ENCODE assay signal across 9 cellular contexts in the genomic region with DNA sequence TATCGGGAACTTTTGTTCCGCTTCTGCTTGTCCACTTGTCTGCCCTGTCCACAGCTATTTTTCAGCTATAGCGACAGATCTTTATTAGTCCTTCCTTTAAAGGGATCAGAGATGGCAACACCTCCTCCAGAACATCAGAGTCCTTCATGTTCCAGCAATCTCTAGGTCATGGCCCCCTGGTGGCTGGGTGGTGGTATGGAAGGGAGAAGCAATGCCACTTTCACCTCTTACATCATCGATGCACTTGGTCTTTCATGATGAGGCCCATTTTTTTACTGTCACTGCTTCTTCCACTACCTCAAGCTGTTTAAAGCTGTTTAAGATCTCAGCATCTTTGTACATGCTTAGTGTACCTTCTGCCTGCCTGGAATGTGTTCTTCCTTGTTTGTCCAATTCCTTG.
A peak's percentile ranks its signal among the peaks of the same experiment; 100 is the strongest.
DNase-seq lines count a peak whose midpoint lies in the region; ATAC-seq and TF ChIP-seq lines count a peak whose summit lies in the region.
"Had no signal": no experiment of that assay in that cellular context is flagged by ENCODE, and none has a peak within 500 bp of the region (broad histone marks: within the 10 kb centered on the region; RNA-seq: fewer than 3 reads in every experiment).

No MANE protein-coding gene starts in this region.

- peak; percentile 20 for DNase-seq in GM13977 (ENCODE audit: low spot score)
- peak; percentile 26 for DNase-seq in MV-4-11 (lab: John Stamatoyannopoulos, UW)
- peak; percentile 43 for DNase-seq in activated CD8-positive, alpha-beta memory T cell treated with anti-CD3 and anti-CD28 coated beads, Interleukin-2, amount 10 ng/mL, durations not matched to agents 7 days and 5 days
- DNase-seq in iPS DF 6.9 (ENCODE audit: low read depth, low spot score) = peak; percentile 2
- DNase-seq in stimulated activated naive B cell treated with anti-CD40 and anti-IgM and Interleukin-4, amounts not matched to agents 10 μg/mL and 1 μg/mL and 100 μg/mL, for 72 hours = peak; percentile 5
- DNase-seq in NCI-H2029 treated with DMSO at 0.1 percent for 48 hours (lab: John Stamatoyannopoulos, UW) = no peak
- DNase-seq in caudate nucleus (lab: John Stamatoyannopoulos, UW) = no peak

- H3K9me3 Mint-ChIP-seq in activated CD8-positive, alpha-beta memory T cell treated with anti-CD3 and anti-CD28 coated beads, Interleukin-2, amount 10 ng/mL, durations not matched to agents 7 days and 5 days (ENCODE audit: low read depth) = no peaks in the 10 kb centered on the region
- H3K9me3 Mint-ChIP-seq in stimulated activated naive B cell treated with anti-CD40 and anti-IgM and Interleukin-4, amounts not matched to agents 10 μg/mL and 1 μg/mL and 100 μg/mL, for 72 hours = no peaks in the 10 kb centered on the region

- no peaks in the 10 kb centered on the region for H3K4me1 ChIP-seq in iPS DF 6.9 (ENCODE audit: control insufficient read depth, insufficient read depth, low read length)

- peak; percentile 41 for TF ChIP-seq CTCF in GM13977 (IDR thresholded peaks at IDR 0.05; ENCODE audit: extremely low read depth, insufficient read depth, missing control alignments)

- no peak overlapping the region for H3K4me3 ChIP-seq in iPS DF 6.9 (ENCODE audit: low read length)
- H3K4me3 ChIP-seq: SK-N-MC had no signal

- H3K36me3 Mint-ChIP-seq in activated CD8-positive, alpha-beta memory T cell treated with anti-CD3 and anti-CD28 coated beads, Interleukin-2, amount 10 ng/mL, durations not matched to agents 7 days and 5 days = no peaks in the 10 kb centered on the region
- H3K36me3 Mint-ChIP-seq in stimulated activated naive B cell treated with anti-CD40 and anti-IgM and Interleukin-4, amounts not matched to agents 10 μg/mL and 1 μg/mL and 100 μg/mL, for 72 hours = no peaks in the 10 kb centered on the region

- CTCF ChIA-PET in activated CD8-positive, alpha-beta memory T cell treated with anti-CD3 and anti-CD28 coated beads, Interleukin-2, amount 10 ng/mL, durations not matched to agents 7 days and 5 days (lab: Charles Lee) = interaction anchor here (1.0 kb wide), 1 partner anchor 9 kb away, joined by 4 read pairs; no protein-coding TSS in a partner anchor

- no CpG with 5 or more reads among the region's 4 CpGs for WGBS in iPS DF 6.9 (ENCODE audit: insufficient coverage, insufficient read length)

- H3K4me3 Mint-ChIP-seq in activated CD8-positive, alpha-beta memory T cell treated with anti-CD3 and anti-CD28 coated beads, Interleukin-2, amount 10 ng/mL, durations not matched to agents 7 days and 5 days = no peak overlapping the region
- no peak overlapping the region for H3K4me3 Mint-ChIP-seq in stimulated activated naive B cell treated with anti-CD40 and anti-IgM and Interleukin-4, amounts not matched to agents 10 μg/mL and 1 μg/mL and 100 μg/mL, for 72 hours

- in situ Hi-C loops in GM13977 (cut with MboI; ENCODE audit: low pct_unique_long_range_greater_than_20kb, low sequenced_read_pairs, unreplicated experiment) = no loop called here

- H3K4me1 Mint-ChIP-seq in activated CD8-positive, alpha-beta memory T cell treated with anti-CD3 and anti-CD28 coated beads, Interleukin-2, amount 10 ng/mL, durations not matched to agents 7 days and 5 days = no peaks in the 10 kb centered on the region
- H3K4me1 Mint-ChIP-seq in stimulated activated naive B cell treated with anti-CD40 and anti-IgM and Interleukin-4, amounts not matched to agents 10 μg/mL and 1 μg/mL and 100 μg/mL, for 72 hours = no peaks in the 10 kb centered on the region

- H3K27ac ChIP-seq in iPS DF 6.9 (ENCODE audit: low read length) = no peak overlapping the region
- H3K27ac ChIP-seq in caudate nucleus (ENCODE audit: low read depth, low read length) = no peak overlapping the region
- H3K27ac ChIP-seq: SK-N-MC had no signal

- H3K27me3 Mint-ChIP-seq in activated CD8-positive, alpha-beta memory T cell treated with anti-CD3 and anti-CD28 coated beads, Interleukin-2, amount 10 ng/mL, durations not matched to agents 7 days and 5 days = peaks cover 4% of the 10 kb centered on the region
- peaks cover 16 to 17% of the 10 kb centered on the region in 2 donors for H3K27me3 Mint-ChIP-seq in stimulated activated naive B cell treated with anti-CD40 and anti-IgM and Interleukin-4, amounts not matched to agents 10 μg/mL and 1 μg/mL and 100 μg/mL, for 72 hours

- no peaks in the 10 kb centered on the region; the same call in 1 of the 2 replicates for H3K27me3 ChIP-seq in iPS DF 6.9 (ENCODE audit: control insufficient read depth, insufficient read depth, low read length)

- ATAC-seq in activated CD8-positive, alpha-beta memory T cell treated with anti-CD3 and anti-CD28 coated beads, Interleukin-2, amount 10 ng/mL, durations not matched to agents 7 days and 5 days = no peak
- peak; percentile 44 to 69 for ATAC-seq in stimulated activated naive B cell treated with anti-CD40 and anti-IgM and Interleukin-4, amounts not matched to agents 10 μg/mL and 1 μg/mL and 100 μg/mL, for 72 hours (replicated peaks)
- no peak for ATAC-seq in GM21381 (IDR thresholded peaks at IDR 0.05; ENCODE audit: unreplicated experiment)

- no peaks in the 10 kb centered on the region for H3K9me3 ChIP-seq in iPS DF 6.9 (ENCODE audit: control insufficient read depth, insufficient read depth, low read length)

- no peaks in the 10 kb centered on the region for H3K36me3 ChIP-seq in iPS DF 6.9 (ENCODE audit: control insufficient read depth, insufficient read depth, low read length)

- no peak overlapping the region for H3K27ac Mint-ChIP-seq in activated CD8-positive, alpha-beta memory T cell treated with anti-CD3 and anti-CD28 coated beads, Interleukin-2, amount 10 ng/mL, durations not matched to agents 7 days and 5 days
- no peak overlapping the region for H3K27ac Mint-ChIP-seq in stimulated activated naive B cell treated with anti-CD40 and anti-IgM and Interleukin-4, amounts not matched to agents 10 μg/mL and 1 μg/mL and 100 μg/mL, for 72 hours

Comparison
In these comparisons a context has a peak if more than half of its experiments do, and no peak if none do; other contexts are left out.
1. DNase-seq: peak in GM13977 (single experiment), MV-4-11 (single experiment), activated CD8-positive, alpha-beta memory T cell treated with anti-CD3 and anti-CD28 coated beads, Interleukin-2, amount 10 ng/mL, durations not matched to agents 7 days and 5 days (single experiment), iPS DF 6.9 (single experiment) and stimulated activated naive B cell treated with anti-CD40 and anti-IgM and Interleukin-4, amounts not matched to agents 10 μg/mL and 1 μg/mL and 100 μg/mL, for 72 hours (single experiment); none in NCI-H2029 treated with DMSO at 0.1 percent for 48 hours (single experiment) and caudate nucleus (0 of 61).
2. ATAC-seq: peak in stimulated activated naive B cell treated with anti-CD40 and anti-IgM and Interleukin-4, amounts not matched to agents 10 μg/mL and 1 μg/mL and 100 μg/mL, for 72 hours (2 of 2); none in activated CD8-positive, alpha-beta memory T cell treated with anti-CD3 and anti-CD28 coated beads, Interleukin-2, amount 10 ng/mL, durations not matched to agents 7 days and 5 days (single experiment) and GM21381 (single experiment).